1 cellular context compared by ENCODE assay signal in genomic region chr10:3072641-3073360, GRCh38.
TF ChIP-seq lines count a peak whose summit lies in the region.

No MANE protein-coding gene starts in this region.

TF ChIP-seq in K562, 482 proteins besides CTCF, POLR2A, EP300 and RAD21:
- no peak for TF ChIP-seq ZNF79 (CRISPR knock-in tag; IDR thresholded peaks at IDR 0.05; ENCODE audit: low read depth)
- TF ChIP-seq TBP (optimal IDR thresholded peaks at IDR 0.05; ENCODE audit: low read depth, low read length) = no peak
- no peak for TF ChIP-seq E2F6 (IDR thresholded peaks at IDR 0.05; ENCODE audit: borderline replicate concordance in 1 of 2, extremely low read depth in 1 of 2, insufficient read depth in 1 of 2, insufficient read length in 1 of 2, low read depth in 1 of 2, low read length in 1 of 2, poor library complexity in 1 of 2, severe bottlenecking in 1 of 2)
- TF ChIP-seq HEY1 (CRISPR knock-in tag; IDR thresholded peaks at IDR 0.05; ENCODE audit: borderline replicate concordance) = no peak
- TF ChIP-seq NFIC (IDR thresholded peaks at IDR 0.05) = no peak
- no peak for TF ChIP-seq AFF1 (IDR thresholded peaks at IDR 0.05; ENCODE audit: low read depth in 1 of 2, partially characterized antibody in 2 of 2)
- no peak for TF ChIP-seq KHSRP (IDR thresholded peaks at IDR 0.05)
- no peak for TF ChIP-seq RBM15 (IDR thresholded peaks at IDR 0.05; ENCODE audit: insufficient read depth, low read length)
- no peak for TF ChIP-seq BDP1 (IDR thresholded peaks at IDR 0.05; ENCODE audit: insufficient read depth, insufficient read length)
- TF ChIP-seq ZNF121 (CRISPR knock-in tag; conservative IDR thresholded peaks at IDR 0.05) = no peak
- no peak for TF ChIP-seq ZBTB26 (CRISPR knock-in tag; IDR thresholded peaks at IDR 0.05)
- TF ChIP-seq ZEB2 (IDR thresholded peaks at IDR 0.05) = no peak
- no peak for TF ChIP-seq GTF3C2 (IDR thresholded peaks at IDR 0.05; ENCODE audit: borderline replicate concordance, extremely low read depth, insufficient read length)
